In genomic region chr6:30741789-30742315, GRCh38 we compare ENCODE assay signal across 6 cellular contexts. TPM values are rescaled to one million over a fixed set of nuclear protein-coding genes. Genes with fewer than 3 reads are reported as not detected.
DNase-seq lines count a peak whose midpoint lies in the region; ATAC-seq, FAIRE-seq and TF ChIP-seq lines count a peak whose summit lies in the region.

No MANE protein-coding gene starts in this region.

- H3K27me3 Mint-ChIP-seq in nephron (ENCODE audit: low read depth) = no peaks in the 10 kb centered on the region

- H3K9me3 ChIP-seq in GM12878 (replicated peaks; ENCODE audit: control insufficient read depth, insufficient read depth, low read length) = peaks cover 5% of the 10 kb centered on the region; the same call in 2 of the 3 replicates

- H3K4me2 ChIP-seq in GM12878 (ENCODE audit: control insufficient read depth, insufficient read depth) = peak overlapping the region; percentile 94

- H3K27ac ChIP-seq in GM12878 (ENCODE audit: control insufficient read depth, insufficient read depth) = peak overlapping the region; percentile 72

- POLR2A ChIA-PET in GM12878 (lab: Charles Lee) = interaction anchor here (0.7 to 9.4 kb wide), 10 partner anchors 16 to 172 kb away, joined by 3 to 89 read pairs (median 4); partner anchors contain the start of genes MDC1 and VARS2

- no peak for DNase-seq in GM12878 (ENCODE audit: low read depth, low spot score)
- DNase-seq in T-helper 9 cell = no peak
- DNase-seq in NOMO-1 (lab: John Stamatoyannopoulos, UW; ENCODE audit: unreplicated experiment in 2 of 2) = no peak

- H3K36me3 ChIP-seq in GM12878 (ENCODE audit: control insufficient read depth in 2 of 2, insufficient read depth in 2 of 2, low read length in 1 of 2) = peaks cover 6 to 12% of the 10 kb centered on the region in 2 experiments

- H3K4me3 ChIP-seq in GM12878 = peak overlapping the region; percentile 95

- BruUV-seq in GM12878 (replicated peaks; lab: Mats Ljungman, UMichigan) = no TSS peak

- no peak for FAIRE-seq in GM12878 (lab: Jason Lieb, UNC)

- RAD21 ChIA-PET in GM12878 (lab: Charles Lee; ENCODE audit: unreplicated experiment) = interaction anchor here (0.9 to 3.7 kb wide), 11 partner anchors 11 to 135 kb away, joined by 3 to 22 read pairs (median 4); partner anchors contain the start of gene MDC1

- no peak for TF ChIP-seq POLR2A in GM12878 (IDR thresholded peaks at IDR 0.05; ENCODE audit: low read depth, low read length)

- no peaks in the 10 kb centered on the region for H3K9me3 Mint-ChIP-seq in nephron

- CTCF ChIA-PET in GM12878 (lab: Yijun Ruan, JAX) = interaction anchor here (0.8 to 1.4 kb wide), 7 partner anchors 10 to 200 kb away, joined by 3 to 5 read pairs (median 4); partner anchors contain the start of gene VARS2

- H3K27me3 ChIP-seq in GM12878 (replicated peaks in 1 of 2; ENCODE audit: control insufficient read depth in 2 of 2, insufficient read depth in 2 of 2, low read length in 1 of 2) = no peaks in the 10 kb centered on the region

- 3% methylated on average over 13 of the region's 13 CpGs for WGBS in GM12878 (ENCODE audit: insufficient coverage, insufficient replicate concordance, low lambda C conversion rate, missing lambda C conversion rate)

- in situ Hi-C loops in GM12878 (cut with MboI) = no loop called here

- no peak for TF ChIP-seq RAD21 in GM12878 (IDR thresholded peaks at IDR 0.05; ENCODE audit: insufficient read depth, low read depth, low read length)

- peaks cover 29% of the 10 kb centered on the region for H3K4me1 ChIP-seq in GM12878 (ENCODE audit: control insufficient read depth, insufficient read depth, low read length)

- peaks cover 41% of the 10 kb centered on the region for H3K36me3 Mint-ChIP-seq in nephron (ENCODE audit: low read depth)

- H3K4me1 Mint-ChIP-seq in nephron = peaks cover 26% of the 10 kb centered on the region

- H3K9ac ChIP-seq in GM12878 (ENCODE audit: control insufficient read depth, insufficient read depth, low read length) = peak overlapping the region; percentile 82

- intact Hi-C loops in GM12878 (cut with micrococcal nuclease; ENCODE audit: unreplicated experiment) = loop anchor here (2.0 kb wide), 1 partner anchor 69 kb away; no protein-coding TSS in a partner anchor

- SMC1A ChIA-PET in GM12878 (lab: Charles Lee; ENCODE audit: uncharacterized antibody, unreplicated experiment) = interaction anchor here (0.6 to 10.0 kb wide), 5 partner anchors 11 to 81 kb away, joined by 3 to 122 read pairs (median 4); no protein-coding TSS in a partner anchor

- ATAC-seq in HG02678 (IDR thresholded peaks at IDR 0.05; ENCODE audit: unreplicated experiment) (peak; percentile 1), GM12878 (peak; percentile 10; the same call in 2 of the 3 replicates), GM19328 (IDR thresholded peaks at IDR 0.05; ENCODE audit: unreplicated experiment) (no peak)

- TF ChIP-seq CTCF in GM12878 (IDR thresholded peaks at IDR 0.05 in 2 of 3, conservative IDR thresholded peaks at IDR 0.05 in 1 of 3; ENCODE audit: control insufficient read depth in 2 of 3, extremely low read depth in 1 of 3, insufficient read depth in 1 of 3, low read depth in 3 of 3, low read length in 3 of 3) (no peak), nephron (IDR thresholded peaks at IDR 0.05; ENCODE audit: unreplicated experiment in 3 of 3) (no peak)

- TF ChIP-seq EP300 in GM12878 (IDR thresholded peaks at IDR 0.05; ENCODE audit: borderline replicate concordance in 1 of 2, control insufficient read depth in 1 of 2, low read depth in 2 of 2, low read length in 2 of 2) = no peak

- peak overlapping the region; percentile 92 to 98 (median 93) for H3K4me3 Mint-ChIP-seq in nephron

- H2AFZ ChIP-seq in GM12878 (ENCODE audit: control insufficient read depth, low read depth, low read length) = peak overlapping the region; percentile 11

- H3K79me2 ChIP-seq in GM12878 (ENCODE audit: control insufficient read depth, insufficient read depth, low read length) = peaks cover 37% of the 10 kb centered on the region

- H3K27ac Mint-ChIP-seq in nephron = peak overlapping the region; percentile 93 to 98 (median 95)

- no peaks in the 10 kb centered on the region for H4K20me1 ChIP-seq in GM12878 (ENCODE audit: control insufficient read depth, insufficient read depth)

RNA-seq across cellular contexts. Expression of gene FLOT1, which starts 0.6 kb away (rescaled TPM):
- 83.3 and 102 TPM in 2 replicates for total RNA-seq in GM12878 (2013; cell fraction: nucleolus; rRNA removed)
- total RNA-seq in GM12878 (2014; rRNA removed) = 98.4 and 102 TPM in 2 replicates
- total RNA-seq in GM12878 (2014; rRNA removed; fragmentation: Illumina TruSeq; extraction: Trizol) = 71.2 and 73.6 TPM in 2 replicates
- 111 and 115 TPM in 2 replicates for total RNA-seq in GM12878 (2021)
- polyA plus RNA-seq in GM12878 (2011; ENCODE audit: low read depth) = 57.9 TPM
- polyA plus RNA-seq in GM12878 (2011; rRNA removed) = 113 and 153 TPM in 2 replicates
- polyA plus RNA-seq in GM12878 (2011; cell fraction: cytosol; rRNA removed) = 161 and 169 TPM in 2 replicates
- 189 and 204 TPM in 2 replicates for polyA plus RNA-seq in GM12878 (2011; cell fraction: nucleus; rRNA removed)
- polyA plus RNA-seq in GM12878 (2012) = 103 and 110 TPM in 2 replicates
- polyA plus RNA-seq in GM12878 (2014; fragmentation: Illumina TruSeq; extraction: Trizol) = 102 and 112 TPM in 2 replicates
- 10 to 100 TPM; 12.3 to 16.8 TPM for polyA plus RNA-seq in GM12878 (2014; fragmentation: Nextera tagmentation; extraction: Ambion mirVana)
- 140 and 153 TPM in 2 replicates for polyA plus RNA-seq in GM12878 (2014; rRNA removed)
- polyA plus RNA-seq in GM12878 (2016; fragmentation: Nextera tagmentation; extraction: Ambion mirVana) = 100 to 1,000 TPM; 114 to 119 TPM
- 106 and 129 TPM in 2 replicates for polyA minus RNA-seq in GM12878 (2011; rRNA and poly(A)+ RNA removed)
- polyA minus RNA-seq in GM12878 (2011; cell fraction: cytosol; rRNA and poly(A)+ RNA removed) = 45.0 and 45.6 TPM in 2 replicates
- polyA minus RNA-seq in GM12878 (2011; cell fraction: nucleus; rRNA and poly(A)+ RNA removed) = 64.8 and 96.5 TPM in 2 replicates

RNA-seq across cellular contexts. Expression of gene IER3, which starts 2.5 kb away (rescaled TPM):
- 22.9 and 23.9 TPM in 2 replicates for total RNA-seq in GM12878 (2013; cell fraction: nucleolus; rRNA removed)
- total RNA-seq in GM12878 (2014; rRNA removed) (67.2 and 71.6 TPM in 2 replicates), GM12878 (2014; rRNA removed; fragmentation: Illumina TruSeq; extraction: Trizol) (42.0 and 43.2 TPM in 2 replicates), GM12878 (2021) (65.8 and 80.7 TPM in 2 replicates)
- polyA plus RNA-seq in GM12878 (2011; ENCODE audit: low read depth) = 10.6 TPM
- polyA plus RNA-seq in GM12878 (2011; rRNA removed) (100 and 104 TPM in 2 replicates), GM12878 (2014; fragmentation: Illumina TruSeq; extraction: Trizol) (8.3 and 22.5 TPM in 2 replicates), GM12878 (2014; fragmentation: Nextera tagmentation; extraction: Ambion mirVana) (1 to 10 TPM; 1.9 to 7.3 TPM), GM12878 (2014; rRNA removed) (63.8 and 71.6 TPM in 2 replicates), GM12878 (2016; fragmentation: Nextera tagmentation; extraction: Ambion mirVana) (10 to 100 TPM; 16.1 to 19.5 TPM)
- polyA plus RNA-seq in GM12878 (2011; cell fraction: cytosol; rRNA removed) = 96.0 and 101 TPM in 2 replicates
- polyA plus RNA-seq in GM12878 (2011; cell fraction: nucleus; rRNA removed) = 183 and 184 TPM in 2 replicates
- 21.4 and 31.8 TPM in 2 replicates for polyA plus RNA-seq in GM12878 (2012)
- polyA minus RNA-seq in GM12878 (2011; rRNA and poly(A)+ RNA removed) = 63.6 and 100 TPM in 2 replicates
- polyA minus RNA-seq in GM12878 (2011; cell fraction: cytosol; rRNA and poly(A)+ RNA removed) = 102 and 106 TPM in 2 replicates
- polyA minus RNA-seq in GM12878 (2011; cell fraction: nucleus; rRNA and poly(A)+ RNA removed) = 70.4 and 103 TPM in 2 replicates

RNA-seq across cellular contexts. Expression of gene TUBB, which starts 21.7 kb away (rescaled TPM):
- total RNA-seq in GM12878 (2013; cell fraction: nucleolus; rRNA removed) = 180 and 186 TPM in 2 replicates
- total RNA-seq in GM12878 (2014; rRNA removed) (1,600 and 1,662 TPM in 2 replicates), GM12878 (2014; rRNA removed; fragmentation: Illumina TruSeq; extraction: Trizol) (1,225 and 1,242 TPM in 2 replicates), GM12878 (2021) (1,685 and 1,700 TPM in 2 replicates)
- polyA plus RNA-seq in GM12878 (2011; ENCODE audit: low read depth) = 770 TPM
- polyA plus RNA-seq in GM12878 (2011; rRNA removed) (1,703 and 2,596 TPM in 2 replicates), GM12878 (2014; fragmentation: Illumina TruSeq; extraction: Trizol) (2,402 and 3,052 TPM in 2 replicates), GM12878 (2014; fragmentation: Nextera tagmentation; extraction: Ambion mirVana) (1,000 to 10,000 TPM; 1,039 to 1,376 TPM), GM12878 (2014; rRNA removed) (2,367 and 2,490 TPM in 2 replicates), GM12878 (2016; fragmentation: Nextera tagmentation; extraction: Ambion mirVana) (1,000 to 10,000 TPM; 1,510 to 1,651 TPM)
- 2,686 and 3,225 TPM in 2 replicates for polyA plus RNA-seq in GM12878 (2011; cell fraction: cytosol; rRNA removed)
- 1,113 and 1,357 TPM in 2 replicates for polyA plus RNA-seq in GM12878 (2011; cell fraction: nucleus; rRNA removed)
- 828 and 941 TPM in 2 replicates for polyA plus RNA-seq in GM12878 (2012)
- 2,195 and 2,964 TPM in 2 replicates for polyA minus RNA-seq in GM12878 (2011; rRNA and poly(A)+ RNA removed)
- polyA minus RNA-seq in GM12878 (2011; cell fraction: cytosol; rRNA and poly(A)+ RNA removed) = 626 and 717 TPM in 2 replicates
- 193 and 357 TPM in 2 replicates for polyA minus RNA-seq in GM12878 (2011; cell fraction: nucleus; rRNA and poly(A)+ RNA removed)

RNA-seq across cellular contexts. Expression of gene MDC1, which starts 24.8 kb away (rescaled TPM):
- total RNA-seq in GM12878 (2013; cell fraction: nucleolus; rRNA removed) = 15.3 and 21.3 TPM in 2 replicates
- total RNA-seq in GM12878 (2014; rRNA removed) = 11.9 and 12.9 TPM in 2 replicates
- total RNA-seq in GM12878 (2014; rRNA removed; fragmentation: Illumina TruSeq; extraction: Trizol) = 12.4 and 12.5 TPM in 2 replicates
- 62.5 and 66.9 TPM in 2 replicates for total RNA-seq in GM12878 (2021)
- 30.8 TPM for polyA plus RNA-seq in GM12878 (2011; ENCODE audit: low read depth)
- 6.8 and 14.8 TPM in 2 replicates for polyA plus RNA-seq in GM12878 (2011; rRNA removed)
- polyA plus RNA-seq in GM12878 (2011; cell fraction: cytosol; rRNA removed) = 18.4 and 23.7 TPM in 2 replicates
- 68.0 and 73.9 TPM in 2 replicates for polyA plus RNA-seq in GM12878 (2011; cell fraction: nucleus; rRNA removed)
- polyA plus RNA-seq in GM12878 (2012) = 36.6 and 43.4 TPM in 2 replicates
- 52.7 and 53.6 TPM in 2 replicates for polyA plus RNA-seq in GM12878 (2014; fragmentation: Illumina TruSeq; extraction: Trizol)
- polyA plus RNA-seq in GM12878 (2014; fragmentation: Nextera tagmentation; extraction: Ambion mirVana) = 1 to 10 TPM; 5.1 to 6.5 TPM
- polyA plus RNA-seq in GM12878 (2014; rRNA removed) = 30.1 and 33.3 TPM in 2 replicates
- 10 to 100 TPM; 31.1 to 36.2 TPM for polyA plus RNA-seq in GM12878 (2016; fragmentation: Nextera tagmentation; extraction: Ambion mirVana)
- 17.6 and 22.5 TPM in 2 replicates for polyA minus RNA-seq in GM12878 (2011; rRNA and poly(A)+ RNA removed)
- 8.5 and 20.0 TPM in 2 replicates for polyA minus RNA-seq in GM12878 (2011; cell fraction: cytosol; rRNA and poly(A)+ RNA removed)
- 7.4 and 14.4 TPM in 2 replicates for polyA minus RNA-seq in GM12878 (2011; cell fraction: nucleus; rRNA and poly(A)+ RNA removed)

RNA-seq across cellular contexts. Expression of gene NRM, which starts 51.1 kb away (rescaled TPM):
- total RNA-seq in GM12878 (2013; cell fraction: nucleolus; rRNA removed) = 8.0 and 11.2 TPM in 2 replicates
- 14.8 and 17.7 TPM in 2 replicates for total RNA-seq in GM12878 (2014; rRNA removed)
- total RNA-seq in GM12878 (2014; rRNA removed; fragmentation: Illumina TruSeq; extraction: Trizol) = 14.7 and 15.4 TPM in 2 replicates
- total RNA-seq in GM12878 (2021) = 39.0 and 39.3 TPM in 2 replicates
- 23.2 TPM for polyA plus RNA-seq in GM12878 (2011; ENCODE audit: low read depth)
- polyA plus RNA-seq in GM12878 (2011; rRNA removed) = 7.6 and 18.7 TPM in 2 replicates
- polyA plus RNA-seq in GM12878 (2011; cell fraction: cytosol; rRNA removed) = 34.1 and 36.4 TPM in 2 replicates
- 33.6 and 35.9 TPM in 2 replicates for polyA plus RNA-seq in GM12878 (2011; cell fraction: nucleus; rRNA removed)
- 27.9 and 34.0 TPM in 2 replicates for polyA plus RNA-seq in GM12878 (2012)
- 35.8 and 46.7 TPM in 2 replicates for polyA plus RNA-seq in GM12878 (2014; fragmentation: Illumina TruSeq; extraction: Trizol)
- 10 to 100 TPM; 19.1 to 23.7 TPM for polyA plus RNA-seq in GM12878 (2014; fragmentation: Nextera tagmentation; extraction: Ambion mirVana)
- 34.3 and 35.7 TPM in 2 replicates for polyA plus RNA-seq in GM12878 (2014; rRNA removed)
- 10 to 100 TPM; 36.6 to 37.5 TPM for polyA plus RNA-seq in GM12878 (2016; fragmentation: Nextera tagmentation; extraction: Ambion mirVana)
- polyA minus RNA-seq in GM12878 (2011; rRNA and poly(A)+ RNA removed) = 23.8 and 25.7 TPM in 2 replicates
- 16.0 and 18.4 TPM in 2 replicates for polyA minus RNA-seq in GM12878 (2011; cell fraction: cytosol; rRNA and poly(A)+ RNA removed)
- polyA minus RNA-seq in GM12878 (2011; cell fraction: nucleus; rRNA and poly(A)+ RNA removed) = 16.1 and 27.7 TPM in 2 replicates
